ENCODE assay signal across 1 cellular context in the genomic region with DNA sequence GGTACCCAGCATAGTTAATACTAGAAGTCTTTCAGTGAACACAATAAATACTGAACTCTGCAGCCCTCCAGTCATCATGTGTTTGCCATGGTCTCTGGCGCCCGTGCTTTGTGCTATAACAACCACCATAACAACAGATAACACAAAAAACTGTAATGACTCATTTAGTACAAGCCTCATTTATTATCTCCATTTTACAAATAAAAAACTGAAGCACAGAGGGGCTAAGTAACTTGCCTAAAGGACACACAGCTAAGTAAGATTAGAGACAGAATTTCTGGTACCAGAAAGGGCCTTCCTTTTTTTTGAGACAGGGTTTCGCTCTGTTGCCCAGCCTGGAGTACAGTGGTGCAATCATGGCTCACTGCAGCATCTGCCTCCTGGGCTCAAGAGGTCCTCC.
TF ChIP-seq lines count a peak whose summit lies in the region.

No MANE protein-coding gene starts in this region.

TF ChIP-seq in K562, 482 proteins besides CTCF, POLR2A, EP300 and RAD21 (continued from another document):
- TF ChIP-seq, protein P1, sequence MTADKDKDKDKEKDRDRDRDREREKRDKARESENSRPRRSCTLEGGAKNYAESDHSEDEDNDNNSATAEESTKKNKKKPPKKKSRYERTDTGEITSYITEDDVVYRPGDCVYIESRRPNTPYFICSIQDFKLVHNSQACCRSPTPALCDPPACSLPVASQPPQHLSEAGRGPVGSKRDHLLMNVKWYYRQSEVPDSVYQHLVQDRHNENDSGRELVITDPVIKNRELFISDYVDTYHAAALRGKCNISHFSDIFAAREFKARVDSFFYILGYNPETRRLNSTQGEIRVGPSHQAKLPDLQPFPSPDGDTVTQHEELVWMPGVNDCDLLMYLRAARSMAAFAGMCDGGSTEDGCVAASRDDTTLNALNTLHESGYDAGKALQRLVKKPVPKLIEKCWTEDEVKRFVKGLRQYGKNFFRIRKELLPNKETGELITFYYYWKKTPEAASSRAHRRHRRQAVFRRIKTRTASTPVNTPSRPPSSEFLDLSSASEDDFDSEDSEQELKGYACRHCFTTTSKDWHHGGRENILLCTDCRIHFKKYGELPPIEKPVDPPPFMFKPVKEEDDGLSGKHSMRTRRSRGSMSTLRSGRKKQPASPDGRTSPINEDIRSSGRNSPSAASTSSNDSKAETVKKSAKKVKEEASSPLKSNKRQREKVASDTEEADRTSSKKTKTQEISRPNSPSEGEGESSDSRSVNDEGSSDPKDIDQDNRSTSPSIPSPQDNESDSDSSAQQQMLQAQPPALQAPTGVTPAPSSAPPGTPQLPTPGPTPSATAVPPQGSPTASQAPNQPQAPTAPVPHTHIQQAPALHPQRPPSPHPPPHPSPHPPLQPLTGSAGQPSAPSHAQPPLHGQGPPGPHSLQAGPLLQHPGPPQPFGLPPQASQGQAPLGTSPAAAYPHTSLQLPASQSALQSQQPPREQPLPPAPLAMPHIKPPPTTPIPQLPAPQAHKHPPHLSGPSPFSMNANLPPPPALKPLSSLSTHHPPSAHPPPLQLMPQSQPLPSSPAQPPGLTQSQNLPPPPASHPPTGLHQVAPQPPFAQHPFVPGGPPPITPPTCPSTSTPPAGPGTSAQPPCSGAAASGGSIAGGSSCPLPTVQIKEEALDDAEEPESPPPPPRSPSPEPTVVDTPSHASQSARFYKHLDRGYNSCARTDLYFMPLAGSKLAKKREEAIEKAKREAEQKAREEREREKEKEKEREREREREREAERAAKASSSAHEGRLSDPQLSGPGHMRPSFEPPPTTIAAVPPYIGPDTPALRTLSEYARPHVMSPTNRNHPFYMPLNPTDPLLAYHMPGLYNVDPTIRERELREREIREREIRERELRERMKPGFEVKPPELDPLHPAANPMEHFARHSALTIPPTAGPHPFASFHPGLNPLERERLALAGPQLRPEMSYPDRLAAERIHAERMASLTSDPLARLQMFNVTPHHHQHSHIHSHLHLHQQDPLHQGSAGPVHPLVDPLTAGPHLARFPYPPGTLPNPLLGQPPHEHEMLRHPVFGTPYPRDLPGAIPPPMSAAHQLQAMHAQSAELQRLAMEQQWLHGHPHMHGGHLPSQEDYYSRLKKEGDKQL (CRISPR knock-in tag; IDR thresholded peaks at IDR 0.05; ENCODE audit: borderline replicate concordance): no peak
- TF ChIP-seq JUND (IDR thresholded peaks at IDR 0.05; ENCODE audit: borderline replicate concordance, low read depth, low read length) (peak; percentile 15; the same call in 1 of the 2 replicates), JUND (tag; IDR thresholded peaks at IDR 0.05; ENCODE audit: borderline replicate concordance, low read depth, low read length) (peak; percentile 27; the same call in 1 of the 3 replicates), MAZ (CRISPR knock-in tag; conservative IDR thresholded peaks at IDR 0.05 in 1 of 2, IDR thresholded peaks at IDR 0.05 in 1 of 2) (0 out of 4 replicates have a peak, but pooled peaks of 1 of the 2 experiments have one; percentile 9), FOSL1 (tag; conservative IDR thresholded peaks at IDR 0.05) (peak; percentile 59)
